Comparison of ENCODE assay signal across 1 cellular context in the genomic region with DNA sequence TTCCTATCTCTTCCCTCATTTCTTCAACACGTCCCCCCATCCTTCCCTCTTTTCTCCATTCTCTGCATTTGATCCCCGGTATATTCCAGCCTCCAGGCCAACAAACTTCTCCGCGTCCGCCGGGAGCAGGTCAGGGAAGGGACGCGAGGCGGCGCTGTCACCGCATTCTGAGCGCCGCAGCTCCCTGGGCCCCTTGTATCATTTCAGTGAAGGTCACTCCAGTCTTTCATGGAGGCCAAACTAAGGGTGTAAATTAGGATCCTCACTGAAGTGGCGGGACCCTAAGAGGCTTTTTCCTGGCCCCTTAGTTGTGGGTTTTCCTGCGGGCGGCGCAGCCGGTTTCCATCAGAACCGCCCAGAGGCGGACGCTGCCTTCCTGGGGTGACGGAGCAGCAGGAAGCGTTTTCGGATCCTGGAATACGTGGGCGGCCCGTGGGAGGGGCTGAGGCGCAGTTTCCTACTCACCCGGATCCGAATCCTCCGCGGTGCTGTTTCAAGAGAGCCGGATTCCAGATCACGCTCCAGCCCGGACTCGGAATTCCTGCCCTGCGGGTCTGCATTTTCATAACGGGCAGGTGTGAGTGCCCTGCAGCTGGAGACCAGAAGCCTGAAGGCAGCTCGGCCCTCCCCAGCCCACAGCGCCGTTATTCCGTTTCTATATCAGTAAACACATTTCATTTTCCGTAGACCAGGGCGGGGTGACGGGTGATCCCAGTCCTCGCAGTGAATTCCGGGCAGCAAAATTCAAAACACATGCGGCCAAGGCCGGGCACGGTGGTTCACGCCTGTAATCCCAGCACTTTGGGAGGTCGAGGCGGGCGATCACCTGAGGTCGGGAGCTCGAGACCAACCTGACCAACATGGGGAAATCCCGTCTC.
A peak's percentile ranks its signal among the peaks of the same experiment; 100 is the strongest.
TF ChIP-seq lines count a peak whose summit lies in the region.

No MANE protein-coding gene starts in this region.

TF ChIP-seq in K562, 482 proteins besides CTCF, POLR2A, EP300 and RAD21 (continued from another document and continues in another):
- no peak for TF ChIP-seq ZBED1 (IDR thresholded peaks at IDR 0.05)
- TF ChIP-seq, protein P1, sequence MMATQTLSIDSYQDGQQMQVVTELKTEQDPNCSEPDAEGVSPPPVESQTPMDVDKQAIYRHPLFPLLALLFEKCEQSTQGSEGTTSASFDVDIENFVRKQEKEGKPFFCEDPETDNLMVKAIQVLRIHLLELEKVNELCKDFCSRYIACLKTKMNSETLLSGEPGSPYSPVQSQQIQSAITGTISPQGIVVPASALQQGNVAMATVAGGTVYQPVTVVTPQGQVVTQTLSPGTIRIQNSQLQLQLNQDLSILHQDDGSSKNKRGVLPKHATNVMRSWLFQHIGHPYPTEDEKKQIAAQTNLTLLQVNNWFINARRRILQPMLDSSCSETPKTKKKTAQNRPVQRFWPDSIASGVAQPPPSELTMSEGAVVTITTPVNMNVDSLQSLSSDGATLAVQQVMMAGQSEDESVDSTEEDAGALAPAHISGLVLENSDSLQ (IDR thresholded peaks at IDR 0.05) = no peak; the same call in 1 of the 2 replicates
- no peak for TF ChIP-seq TAF9B (IDR thresholded peaks at IDR 0.05; ENCODE audit: partially characterized antibody)
- peak; percentile 67 for TF ChIP-seq SUPT5H (IDR thresholded peaks at IDR 0.05)
- TF ChIP-seq PYGO2 (tag; IDR thresholded peaks at IDR 0.05) = 0 out of 2 replicates have a peak, but pooled peaks have one; percentile 22
- TF ChIP-seq ZFX (CRISPR knock-in tag; IDR thresholded peaks at IDR 0.05) = peak; percentile 92
- TF ChIP-seq MCM3 (IDR thresholded peaks at IDR 0.05) = no peak
- peak; percentile 39; the same call in 1 of the 2 replicates for TF ChIP-seq GATAD2B (IDR thresholded peaks at IDR 0.05; ENCODE audit: borderline replicate concordance)
- TF ChIP-seq MCM2 (IDR thresholded peaks at IDR 0.05; ENCODE audit: low read depth) = no peak
- 0 out of 2 replicates have a peak, but pooled peaks have one; percentile 25 for TF ChIP-seq MTA2 (IDR thresholded peaks at IDR 0.05; ENCODE audit: low read depth)
- peak; percentile 18 for TF ChIP-seq NFRKB (IDR thresholded peaks at IDR 0.05; ENCODE audit: low read depth)
- no peak for TF ChIP-seq ZNF23 (CRISPR knock-in tag; IDR thresholded peaks at IDR 0.05)
- no peak for TF ChIP-seq ZNF445 (CRISPR knock-in tag; IDR thresholded peaks at IDR 0.05; ENCODE audit: low read depth)
- no peak for TF ChIP-seq KDM1A (IDR thresholded peaks at IDR 0.05)
- no peak; the same call in 1 of the 2 replicates for TF ChIP-seq MAFK (IDR thresholded peaks at IDR 0.05; ENCODE audit: low read length)
- TF ChIP-seq ZNF143 (CRISPR knock-in tag; IDR thresholded peaks at IDR 0.05) = no peak
- no peak for TF ChIP-seq ZNF232 (CRISPR knock-in tag; IDR thresholded peaks at IDR 0.05)
- TF ChIP-seq MEF2A (IDR thresholded peaks at IDR 0.05; ENCODE audit: control insufficient read depth, low read depth, low read length) = no peak
- TF ChIP-seq ZNF165 (CRISPR knock-in tag; IDR thresholded peaks at IDR 0.05; ENCODE audit: borderline replicate concordance) = no peak
- TF ChIP-seq CBFA2T3 (IDR thresholded peaks at IDR 0.05) = no peak
- no peak for TF ChIP-seq BRCA1 (IDR thresholded peaks at IDR 0.05)
- no peak for TF ChIP-seq BRCA1 (CRISPR knock-in tag; IDR thresholded peaks at IDR 0.05)
- peak; percentile 60 for TF ChIP-seq ZEB2 (IDR thresholded peaks at IDR 0.05)
- no peak; the same call in 1 of the 2 replicates for TF ChIP-seq SIN3B (IDR thresholded peaks at IDR 0.05; ENCODE audit: low read depth)
- no peak for TF ChIP-seq FOS (IDR thresholded peaks at IDR 0.05; ENCODE audit: extremely low read depth, insufficient read length)
- TF ChIP-seq CAMTA2 (CRISPR knock-in tag; conservative IDR thresholded peaks at IDR 0.05) = no peak
- TF ChIP-seq, protein P2, sequence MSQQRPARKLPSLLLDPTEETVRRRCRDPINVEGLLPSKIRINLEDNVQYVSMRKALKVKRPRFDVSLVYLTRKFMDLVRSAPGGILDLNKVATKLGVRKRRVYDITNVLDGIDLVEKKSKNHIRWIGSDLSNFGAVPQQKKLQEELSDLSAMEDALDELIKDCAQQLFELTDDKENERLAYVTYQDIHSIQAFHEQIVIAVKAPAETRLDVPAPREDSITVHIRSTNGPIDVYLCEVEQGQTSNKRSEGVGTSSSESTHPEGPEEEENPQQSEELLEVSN (IDR thresholded peaks at IDR 0.05; ENCODE audit: borderline replicate concordance in 1 of 2, extremely low read depth in 1 of 2, insufficient read depth in 1 of 2, insufficient read length in 1 of 2, low read depth in 1 of 2, low read length in 1 of 2, poor library complexity in 1 of 2, severe bottlenecking in 1 of 2) = peak in 1 of 2 experiments; percentile 22
- TF ChIP-seq, protein P3, sequence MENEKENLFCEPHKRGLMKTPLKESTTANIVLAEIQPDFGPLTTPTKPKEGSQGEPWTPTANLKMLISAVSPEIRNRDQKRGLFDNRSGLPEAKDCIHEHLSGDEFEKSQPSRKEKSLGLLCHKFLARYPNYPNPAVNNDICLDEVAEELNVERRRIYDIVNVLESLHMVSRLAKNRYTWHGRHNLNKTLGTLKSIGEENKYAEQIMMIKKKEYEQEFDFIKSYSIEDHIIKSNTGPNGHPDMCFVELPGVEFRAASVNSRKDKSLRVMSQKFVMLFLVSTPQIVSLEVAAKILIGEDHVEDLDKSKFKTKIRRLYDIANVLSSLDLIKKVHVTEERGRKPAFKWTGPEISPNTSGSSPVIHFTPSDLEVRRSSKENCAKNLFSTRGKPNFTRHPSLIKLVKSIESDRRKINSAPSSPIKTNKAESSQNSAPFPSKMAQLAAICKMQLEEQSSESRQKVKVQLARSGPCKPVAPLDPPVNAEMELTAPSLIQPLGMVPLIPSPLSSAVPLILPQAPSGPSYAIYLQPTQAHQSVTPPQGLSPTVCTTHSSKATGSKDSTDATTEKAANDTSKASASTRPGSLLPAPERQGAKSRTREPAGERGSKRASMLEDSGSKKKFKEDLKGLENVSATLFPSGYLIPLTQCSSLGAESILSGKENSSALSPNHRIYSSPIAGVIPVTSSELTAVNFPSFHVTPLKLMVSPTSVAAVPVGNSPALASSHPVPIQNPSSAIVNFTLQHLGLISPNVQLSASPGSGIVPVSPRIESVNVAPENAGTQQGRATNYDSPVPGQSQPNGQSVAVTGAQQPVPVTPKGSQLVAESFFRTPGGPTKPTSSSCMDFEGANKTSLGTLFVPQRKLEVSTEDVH (IDR thresholded peaks at IDR 0.05; ENCODE audit: low read depth, partially characterized antibody) = peak; percentile 71
- TF ChIP-seq, protein P4, sequence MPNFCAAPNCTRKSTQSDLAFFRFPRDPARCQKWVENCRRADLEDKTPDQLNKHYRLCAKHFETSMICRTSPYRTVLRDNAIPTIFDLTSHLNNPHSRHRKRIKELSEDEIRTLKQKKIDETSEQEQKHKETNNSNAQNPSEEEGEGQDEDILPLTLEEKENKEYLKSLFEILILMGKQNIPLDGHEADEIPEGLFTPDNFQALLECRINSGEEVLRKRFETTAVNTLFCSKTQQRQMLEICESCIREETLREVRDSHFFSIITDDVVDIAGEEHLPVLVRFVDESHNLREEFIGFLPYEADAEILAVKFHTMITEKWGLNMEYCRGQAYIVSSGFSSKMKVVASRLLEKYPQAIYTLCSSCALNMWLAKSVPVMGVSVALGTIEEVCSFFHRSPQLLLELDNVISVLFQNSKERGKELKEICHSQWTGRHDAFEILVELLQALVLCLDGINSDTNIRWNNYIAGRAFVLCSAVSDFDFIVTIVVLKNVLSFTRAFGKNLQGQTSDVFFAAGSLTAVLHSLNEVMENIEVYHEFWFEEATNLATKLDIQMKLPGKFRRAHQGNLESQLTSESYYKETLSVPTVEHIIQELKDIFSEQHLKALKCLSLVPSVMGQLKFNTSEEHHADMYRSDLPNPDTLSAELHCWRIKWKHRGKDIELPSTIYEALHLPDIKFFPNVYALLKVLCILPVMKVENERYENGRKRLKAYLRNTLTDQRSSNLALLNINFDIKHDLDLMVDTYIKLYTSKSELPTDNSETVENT (CRISPR knock-in tag; IDR thresholded peaks at IDR 0.05) = 0 out of 2 replicates have a peak, but pooled peaks have one; percentile 53
- TF ChIP-seq ZNF75A (CRISPR knock-in tag; IDR thresholded peaks at IDR 0.05) = no peak
- no peak for TF ChIP-seq SIX5 (IDR thresholded peaks at IDR 0.05; ENCODE audit: borderline replicate concordance in 1 of 2, insufficient read depth in 1 of 2, low read depth in 1 of 2, low read length in 2 of 2)
- no peak for TF ChIP-seq STAG1 (CRISPR knock-in tag; IDR thresholded peaks at IDR 0.05; ENCODE audit: borderline replicate concordance)
- TF ChIP-seq HLTF (IDR thresholded peaks at IDR 0.05) = peak; percentile 84; the same call in 1 of the 2 replicates
- TF ChIP-seq SNRNP70 (optimal IDR thresholded peaks at IDR 0.05; ENCODE audit: low read depth, low read length) = no peak
- TF ChIP-seq WHSC1 (IDR thresholded peaks at IDR 0.05; ENCODE audit: low read length) = no peak
- peak; percentile 86 for TF ChIP-seq ELF2 (CRISPR knock-in tag; IDR thresholded peaks at IDR 0.05)
- TF ChIP-seq, protein P5, sequence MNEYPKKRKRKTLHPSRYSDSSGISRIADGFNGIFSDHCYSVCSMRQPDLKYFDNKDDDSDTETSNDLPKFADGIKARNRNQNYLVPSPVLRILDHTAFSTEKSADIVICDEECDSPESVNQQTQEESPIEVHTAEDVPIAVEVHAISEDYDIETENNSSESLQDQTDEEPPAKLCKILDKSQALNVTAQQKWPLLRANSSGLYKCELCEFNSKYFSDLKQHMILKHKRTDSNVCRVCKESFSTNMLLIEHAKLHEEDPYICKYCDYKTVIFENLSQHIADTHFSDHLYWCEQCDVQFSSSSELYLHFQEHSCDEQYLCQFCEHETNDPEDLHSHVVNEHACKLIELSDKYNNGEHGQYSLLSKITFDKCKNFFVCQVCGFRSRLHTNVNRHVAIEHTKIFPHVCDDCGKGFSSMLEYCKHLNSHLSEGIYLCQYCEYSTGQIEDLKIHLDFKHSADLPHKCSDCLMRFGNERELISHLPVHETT (CRISPR knock-in tag; conservative IDR thresholded peaks at IDR 0.05 in 1 of 2, IDR thresholded peaks at IDR 0.05 in 1 of 2) = peak in 1 of 2 experiments; percentile 59; a peak in 1 of 4 replicates
- no peak for TF ChIP-seq GATAD2A (IDR thresholded peaks at IDR 0.05)
- TF ChIP-seq ZNF274 (IDR thresholded peaks at IDR 0.05; ENCODE audit: borderline replicate concordance, low read depth, low read length) = no peak
- TF ChIP-seq, protein P6, sequence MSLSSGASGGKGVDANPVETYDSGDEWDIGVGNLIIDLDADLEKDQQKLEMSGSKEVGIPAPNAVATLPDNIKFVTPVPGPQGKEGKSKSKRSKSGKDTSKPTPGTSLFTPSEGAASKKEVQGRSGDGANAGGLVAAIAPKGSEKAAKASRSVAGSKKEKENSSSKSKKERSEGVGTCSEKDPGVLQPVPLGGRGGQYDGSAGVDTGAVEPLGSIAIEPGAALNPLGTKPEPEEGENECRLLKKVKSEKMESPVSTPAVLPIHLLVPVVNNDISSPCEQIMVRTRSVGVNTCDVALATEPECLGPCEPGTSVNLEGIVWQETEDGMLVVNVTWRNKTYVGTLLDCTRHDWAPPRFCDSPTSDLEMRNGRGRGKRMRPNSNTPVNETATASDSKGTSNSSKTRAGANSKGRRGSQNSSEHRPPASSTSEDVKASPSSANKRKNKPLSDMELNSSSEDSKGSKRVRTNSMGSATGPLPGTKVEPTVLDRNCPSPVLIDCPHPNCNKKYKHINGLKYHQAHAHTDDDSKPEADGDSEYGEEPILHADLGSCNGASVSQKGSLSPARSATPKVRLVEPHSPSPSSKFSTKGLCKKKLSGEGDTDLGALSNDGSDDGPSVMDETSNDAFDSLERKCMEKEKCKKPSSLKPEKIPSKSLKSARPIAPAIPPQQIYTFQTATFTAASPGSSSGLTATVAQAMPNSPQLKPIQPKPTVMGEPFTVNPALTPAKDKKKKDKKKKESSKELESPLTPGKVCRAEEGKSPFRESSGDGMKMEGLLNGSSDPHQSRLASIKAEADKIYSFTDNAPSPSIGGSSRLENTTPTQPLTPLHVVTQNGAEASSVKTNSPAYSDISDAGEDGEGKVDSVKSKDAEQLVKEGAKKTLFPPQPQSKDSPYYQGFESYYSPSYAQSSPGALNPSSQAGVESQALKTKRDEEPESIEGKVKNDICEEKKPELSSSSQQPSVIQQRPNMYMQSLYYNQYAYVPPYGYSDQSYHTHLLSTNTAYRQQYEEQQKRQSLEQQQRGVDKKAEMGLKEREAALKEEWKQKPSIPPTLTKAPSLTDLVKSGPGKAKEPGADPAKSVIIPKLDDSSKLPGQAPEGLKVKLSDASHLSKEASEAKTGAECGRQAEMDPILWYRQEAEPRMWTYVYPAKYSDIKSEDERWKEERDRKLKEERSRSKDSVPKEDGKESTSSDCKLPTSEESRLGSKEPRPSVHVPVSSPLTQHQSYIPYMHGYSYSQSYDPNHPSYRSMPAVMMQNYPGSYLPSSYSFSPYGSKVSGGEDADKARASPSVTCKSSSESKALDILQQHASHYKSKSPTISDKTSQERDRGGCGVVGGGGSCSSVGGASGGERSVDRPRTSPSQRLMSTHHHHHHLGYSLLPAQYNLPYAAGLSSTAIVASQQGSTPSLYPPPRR (CRISPR knock-in tag; IDR thresholded peaks at IDR 0.05; ENCODE audit: borderline replicate concordance) = no peak; the same call in 1 of the 2 replicates
- TF ChIP-seq PHF21A (IDR thresholded peaks at IDR 0.05; ENCODE audit: borderline replicate concordance, low read depth) = no peak; the same call in 1 of the 2 replicates
- 0 out of 2 replicates have a peak, but pooled peaks have one; percentile 38 for TF ChIP-seq MECOM (CRISPR knock-in tag; IDR thresholded peaks at IDR 0.05)
- TF ChIP-seq ADNP (tag; IDR thresholded peaks at IDR 0.05) = peak; percentile 87
